ENCODE assay signal across 9 cellular contexts in the genomic region with DNA sequence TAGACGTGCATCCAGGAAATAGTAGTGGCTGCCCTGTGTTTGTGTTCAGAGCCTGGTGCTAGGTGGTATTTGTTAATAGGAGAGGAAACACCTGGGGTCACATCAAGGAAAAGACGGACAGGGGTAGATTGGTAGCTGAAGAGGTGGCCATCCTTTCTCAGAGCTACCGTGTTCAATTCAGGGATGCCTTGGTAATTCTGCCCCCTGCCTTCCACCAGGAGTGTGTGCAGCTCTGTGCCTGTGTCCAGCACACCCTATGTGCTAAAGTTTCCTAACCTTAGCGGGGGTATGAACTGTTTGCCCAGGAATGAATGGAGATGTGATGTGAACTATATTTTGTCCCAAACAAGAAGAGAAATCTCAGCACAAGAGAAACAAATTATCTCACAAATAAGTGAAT.
DNase-seq lines count a peak whose midpoint lies in the region; ATAC-seq and TF ChIP-seq lines count a peak whose summit lies in the region.
"Had no signal": no experiment of that assay in that cellular context is flagged by ENCODE, and none has a peak within 500 bp of the region (broad histone marks: within the 10 kb centered on the region; RNA-seq: fewer than 3 reads in every experiment).

No MANE protein-coding gene starts in this region.

- H3K9me3 ChIP-seq in lung (ENCODE audit: control insufficient read depth in 2 of 2, insufficient read depth in 1 of 2, low read length in 1 of 2): peaks cover 2 to 5% of the 10 kb centered on the region in 2 donors

- CTCF ChIA-PET in Calu3 (lab: Charles Lee): interaction anchor here (1.5 kb wide), 1 partner anchor 80 kb away, joined by 13 read pairs; no protein-coding TSS in a partner anchor

- no peak overlapping the region for H3K27ac Mint-ChIP-seq in Calu3 (ENCODE audit: unreplicated experiment)
- no peak overlapping the region for H3K27ac Mint-ChIP-seq in activated naive CD4-positive, alpha-beta T cell treated with anti-CD3 and anti-CD28 coated beads, Interleukin-2, amount 50 U/mL, for 72 hours
- no peak overlapping the region for H3K27ac Mint-ChIP-seq in effector memory CD8-positive, alpha-beta T cell
- H3K27ac Mint-ChIP-seq: activated naive CD4-positive, alpha-beta T cell treated with anti-CD3 and anti-CD28 coated beads, Interleukin-2, amount 50 U/mL, for 24 hours had no signal

- ATAC-seq in lung (ENCODE audit: insufficient read depth, low FRiP score) (no peak), GM18868 (IDR thresholded peaks at IDR 0.05; ENCODE audit: unreplicated experiment) (no peak), HG02885 (IDR thresholded peaks at IDR 0.05; ENCODE audit: poor library complexity, unreplicated experiment) (no peak)
- no peak for ATAC-seq in activated naive CD4-positive, alpha-beta T cell treated with anti-CD3 and anti-CD28 coated beads, Interleukin-2, amount 50 U/mL, for 72 hours
- ATAC-seq in effector memory CD8-positive, alpha-beta T cell (replicated peaks): no peak

- H3K27ac ChIP-seq in lung (ENCODE audit: low read depth in 1 of 2, low read length in 1 of 2): no peak overlapping the region

- H3K4me3 ChIP-seq in choroid plexus epithelial cell (ENCODE audit: low read depth, low read length) (no peak overlapping the region), lung (no peak overlapping the region)

- TF ChIP-seq CTCF in Calu3 (IDR thresholded peaks at IDR 0.05; ENCODE audit: unreplicated experiment) (no peak), LNCAP (IDR thresholded peaks at IDR 0.05) (peak; percentile 83), choroid plexus epithelial cell (conservative IDR thresholded peaks at IDR 0.05; ENCODE audit: low read depth, low read length) (peak; percentile 47), lung (IDR thresholded peaks at IDR 0.05; ENCODE audit: control extremely low read depth, extremely low read depth) (peak; percentile 14)

- H3K4me1 Mint-ChIP-seq in Calu3 (ENCODE audit: low read depth, unreplicated experiment): no peaks in the 10 kb centered on the region
- no peaks in the 10 kb centered on the region for H3K4me1 Mint-ChIP-seq in effector memory CD8-positive, alpha-beta T cell (ENCODE audit: low read depth in 2 of 2)
- H3K4me1 Mint-ChIP-seq: activated naive CD4-positive, alpha-beta T cell treated with anti-CD3 and anti-CD28 coated beads, Interleukin-2, amount 50 U/mL, for 24 hours had no signal

- H3K27me3 ChIP-seq in lung (ENCODE audit: control insufficient read depth, insufficient read depth): no peaks in the 10 kb centered on the region

- BruUV-seq in Calu3 (replicated peaks; lab: Mats Ljungman, UMichigan): no TSS peak

- no peaks in the 10 kb centered on the region for H3K36me3 ChIP-seq in lung (ENCODE audit: control insufficient read depth in 2 of 2, insufficient read depth in 2 of 2, low read length in 2 of 2)

- peaks cover 25% of the 10 kb centered on the region for H3K27me3 Mint-ChIP-seq in Calu3 (ENCODE audit: unreplicated experiment)
- H3K27me3 Mint-ChIP-seq in effector memory CD8-positive, alpha-beta T cell: peaks cover 26 to 64% of the 10 kb centered on the region in 2 donors

- intact Hi-C loops in Calu3 (cut with micrococcal nuclease; ENCODE audit: unreplicated experiment): loop anchor here (2.0 kb wide), 1 partner anchor 81 kb away; no protein-coding TSS in a partner anchor

- H3K4me1 ChIP-seq in lung (ENCODE audit: control insufficient read depth in 2 of 2, insufficient read depth in 2 of 2, low read length in 2 of 2): no peaks in the 10 kb centered on the region

- no peaks in the 10 kb centered on the region for H3K36me3 Mint-ChIP-seq in Calu3 (ENCODE audit: insufficient read depth, unreplicated experiment)
- peaks cover 0 to 5% of the 10 kb centered on the region in 2 donors for H3K36me3 Mint-ChIP-seq in activated naive CD4-positive, alpha-beta T cell treated with anti-CD3 and anti-CD28 coated beads, Interleukin-2, amount 50 U/mL, for 72 hours
- no peaks in the 10 kb centered on the region for H3K36me3 Mint-ChIP-seq in effector memory CD8-positive, alpha-beta T cell (ENCODE audit: insufficient read depth)
- H3K36me3 Mint-ChIP-seq: activated naive CD4-positive, alpha-beta T cell treated with anti-CD3 and anti-CD28 coated beads, Interleukin-2, amount 50 U/mL, for 24 hours had no signal

- no peaks in the 10 kb centered on the region for H3K9me3 Mint-ChIP-seq in Calu3 (ENCODE audit: low read depth, unreplicated experiment)
- H3K9me3 Mint-ChIP-seq in activated naive CD4-positive, alpha-beta T cell treated with anti-CD3 and anti-CD28 coated beads, Interleukin-2, amount 50 U/mL, for 72 hours: peaks cover 0 to 6% of the 10 kb centered on the region in 2 donors
- no peaks in the 10 kb centered on the region for H3K9me3 Mint-ChIP-seq in effector memory CD8-positive, alpha-beta T cell
- H3K9me3 Mint-ChIP-seq: activated naive CD4-positive, alpha-beta T cell treated with anti-CD3 and anti-CD28 coated beads, Interleukin-2, amount 50 U/mL, for 24 hours had no signal

- 29 to 52% methylated on average over 4 of the region's 4 CpGs for WGBS in lung, 2 donors

- no peak overlapping the region for H3K4me3 Mint-ChIP-seq in Calu3 (ENCODE audit: low read depth, unreplicated experiment)
- H3K4me3 Mint-ChIP-seq in effector memory CD8-positive, alpha-beta T cell: no peak overlapping the region
- H3K4me3 Mint-ChIP-seq: activated naive CD4-positive, alpha-beta T cell treated with anti-CD3 and anti-CD28 coated beads, Interleukin-2, amount 50 U/mL, for 24 hours had no signal

- peak; percentile 9 for DNase-seq in Calu3
- DNase-seq in choroid plexus epithelial cell (ENCODE audit: low read depth): peak; percentile 4
- DNase-seq in lung (ENCODE audit: low spot score): no peak
- no peak for DNase-seq in activated naive CD4-positive, alpha-beta T cell treated with anti-CD3 and anti-CD28 coated beads, Interleukin-2, amount 50 U/mL, for 72 hours (ENCODE audit: low spot score in 2 of 2)
- DNase-seq in effector memory CD8-positive, alpha-beta T cell: no peak

Comparison
In these comparisons a context has a peak if more than half of its experiments do, and no peak if none do; other contexts are left out.
1. DNase-seq: peak in Calu3 (single experiment) and choroid plexus epithelial cell (single experiment); none in lung (single experiment), activated naive CD4-positive, alpha-beta T cell treated with anti-CD3 and anti-CD28 coated beads, Interleukin-2, amount 50 U/mL, for 72 hours (0 of 2) and effector memory CD8-positive, alpha-beta T cell (0 of 3).